In genomic region chr12:9925746-9926393, GRCh38 we compare ENCODE assay signal across 9 cellular contexts. TPM values are rescaled to one million over a fixed set of nuclear protein-coding genes. Genes with fewer than 3 reads are reported as not detected.
DNase-seq lines count a peak whose midpoint lies in the region; ATAC-seq and TF ChIP-seq lines count a peak whose summit lies in the region.
"Had no signal": no experiment of that assay in that cellular context is flagged by ENCODE, and none has a peak within 500 bp of the region (broad histone marks: within the 10 kb centered on the region; RNA-seq: fewer than 3 reads in every experiment).

No MANE protein-coding gene starts in this region.

- no peaks in the 10 kb centered on the region for H3K27me3 ChIP-seq in gastroesophageal sphincter
- H3K27me3 ChIP-seq in ovary: no peaks in the 10 kb centered on the region

- TF ChIP-seq POLR2A in gastroesophageal sphincter (IDR thresholded peaks at IDR 0.05) (no peak), ovary (IDR thresholded peaks at IDR 0.05) (no peak)

- H3K4me3 ChIP-seq in gastroesophageal sphincter (no peak overlapping the region), ovary (no peak overlapping the region)

- no peak for TF ChIP-seq EP300 in gastroesophageal sphincter (IDR thresholded peaks at IDR 0.05)
- TF ChIP-seq EP300 in ovary (IDR thresholded peaks at IDR 0.05): no peak

- H3K4me1 ChIP-seq in gastroesophageal sphincter (no peaks in the 10 kb centered on the region), ovary (ENCODE audit: insufficient read depth) (no peaks in the 10 kb centered on the region)

- H3K9me3 ChIP-seq in gastroesophageal sphincter: no peaks in the 10 kb centered on the region
- H3K9me3 ChIP-seq in ovary: no peaks in the 10 kb centered on the region

- H3K27ac ChIP-seq in gastroesophageal sphincter (no peak overlapping the region), ovary (no peak overlapping the region)

- DNase-seq in NCI-H526 (lab: John Stamatoyannopoulos, UW) (peak; percentile 40 to 67), NCI-H526 treated with DMSO at 0.1 percent for 48 hours (lab: John Stamatoyannopoulos, UW) (no peak), LoVo (ENCODE audit: low spot score) (peak; percentile 54), activated T-cell treated with anti-CD3 and anti-CD28 coated beads for 4 hours (peak; percentile 7), ovary (no peak), NCI-H1694 (lab: John Stamatoyannopoulos, UW) (no peak)

- intact Hi-C loops in ovary (cut with DNase I): loop anchor here in 1 of 4 donors (5.0 to 10.0 kb wide), 2 partner anchors 111 to 179 kb away; no protein-coding TSS in a partner anchor

- TF ChIP-seq CTCF in gastroesophageal sphincter (IDR thresholded peaks at IDR 0.05): peak; percentile 4 to 46 (median 40)
- peak; percentile 40 to 58 (median 41) for TF ChIP-seq CTCF in ovary (IDR thresholded peaks at IDR 0.05)

- H3K36me3 ChIP-seq in gastroesophageal sphincter: no peaks in the 10 kb centered on the region
- H3K36me3 ChIP-seq in ovary: no peaks in the 10 kb centered on the region

- ATAC-seq in gastroesophageal sphincter (peak; percentile 46), GM21825 (IDR thresholded peaks at IDR 0.05; ENCODE audit: unreplicated experiment) (no peak)

- WGBS in gastroesophageal sphincter (ENCODE audit: low coverage in 1 of 2), 2 donors: 13 to 24% methylated on average over 5 of the region's 5 CpGs
- WGBS in ovary, 3 donors: 10 to 19% (median 14%) methylated on average over 5 of the region's 5 CpGs

RNA-seq across cellular contexts. Expression of gene CLEC2A, which starts 6.3 kb away (rescaled TPM):
- total RNA-seq in gastroesophageal sphincter: not detected
- total RNA-seq in ovary: not detected
- not detected for polyA plus RNA-seq in ovary

RNA-seq across cellular contexts. Expression of gene KLRF2, which starts 44.6 kb away (rescaled TPM):
- total RNA-seq in gastroesophageal sphincter (not detected), ovary (not detected)
- not detected for polyA plus RNA-seq in ovary
- total RNA-seq: temporal lobe had no signal

RNA-seq across cellular contexts. Expression of gene CLEC12A, which starts 45.3 kb away (rescaled TPM):
- total RNA-seq in gastroesophageal sphincter (1 to 10 TPM in 1 of 4 donors, under 1 TPM in 1, not detected in 2; 0.66 to 1.1 TPM), ovary (1 to 10 TPM in 1 of 7 donors, under 1 TPM in 2, not detected in 4; 0.46 to 1.8 (median 1.00) TPM)
- polyA plus RNA-seq in ovary: under 1 TPM; 0.63 to 0.97 TPM

RNA-seq across cellular contexts. Expression of gene CLEC2B, which starts 56.7 kb away (rescaled TPM):
- total RNA-seq in gastroesophageal sphincter (10 to 100 TPM in 2 of 4 donors, 1 to 10 TPM in 2; 3.4 to 16.7 (median 8.9) TPM), ovary (10 to 100 TPM; 16.4 to 60.4 (median 26.0) TPM)
- 10 to 100 TPM; 27.1 to 31.6 TPM for polyA plus RNA-seq in ovary

Comparison
In these comparisons a context has a peak if more than half of its experiments do, and no peak if none do; other contexts are left out.
1. DNase-seq: peak in NCI-H526 (2 of 2), LoVo (single experiment) and activated T-cell treated with anti-CD3 and anti-CD28 coated beads for 4 hours (single experiment); none in NCI-H526 treated with DMSO at 0.1 percent for 48 hours (single experiment), ovary (0 of 5) and NCI-H1694 (single experiment).